ENCODE assay signal across 8 cellular contexts in genomic region chr7:47763063-47763974, GRCh38.
DNase-seq lines count a peak whose midpoint lies in the region; ATAC-seq lines count a peak whose summit lies in the region.

No MANE protein-coding gene starts in this region.

- intact Hi-C loops in activated CD4-positive, alpha-beta T cell treated with anti-CD3 and anti-CD28 coated beads, Interleukin-2, amount 10 ng/mL, durations not matched to agents 24 days and 14 days (cut with micrococcal nuclease), result no loop called here

- DNase-seq in AG08395 (ENCODE audit: low spot score) (peak; percentile 86), HS-5 (ENCODE audit: low read depth) (peak; percentile 94), SW480 (ENCODE audit: low spot score) (peak; percentile 95), left kidney (ENCODE audit: low read depth, low spot score) (peak; percentile 78), NCI-H187 (lab: John Stamatoyannopoulos, UW) (no peak), immature natural killer cell (no peak)
- DNase-seq in activated CD4-positive, alpha-beta T cell treated with anti-CD3 and anti-CD28 coated beads, Interleukin-2, amount 10 ng/mL, durations not matched to agents 24 days and 14 days, result no peak

- no peaks in the 10 kb centered on the region for H3K4me1 Mint-ChIP-seq in activated CD4-positive, alpha-beta T cell treated with anti-CD3 and anti-CD28 coated beads, Interleukin-2, amount 10 ng/mL, durations not matched to agents 24 days and 14 days
- H3K4me1 Mint-ChIP-seq in immature natural killer cell, result no peaks in the 10 kb centered on the region

- no peaks in the 10 kb centered on the region for H3K36me3 Mint-ChIP-seq in activated CD4-positive, alpha-beta T cell treated with anti-CD3 and anti-CD28 coated beads, Interleukin-2, amount 10 ng/mL, durations not matched to agents 24 days and 14 days (ENCODE audit: low read depth)
- no peaks in the 10 kb centered on the region for H3K36me3 Mint-ChIP-seq in immature natural killer cell

- H3K27ac Mint-ChIP-seq in activated CD4-positive, alpha-beta T cell treated with anti-CD3 and anti-CD28 coated beads, Interleukin-2, amount 10 ng/mL, durations not matched to agents 24 days and 14 days, result no peak overlapping the region
- H3K27ac Mint-ChIP-seq in immature natural killer cell, result no peak overlapping the region

- H3K9me3 Mint-ChIP-seq in activated CD4-positive, alpha-beta T cell treated with anti-CD3 and anti-CD28 coated beads, Interleukin-2, amount 10 ng/mL, durations not matched to agents 24 days and 14 days, result no peaks in the 10 kb centered on the region
- H3K9me3 Mint-ChIP-seq in immature natural killer cell, result no peaks in the 10 kb centered on the region

- H3K27me3 Mint-ChIP-seq in activated CD4-positive, alpha-beta T cell treated with anti-CD3 and anti-CD28 coated beads, Interleukin-2, amount 10 ng/mL, durations not matched to agents 24 days and 14 days, result no peaks in the 10 kb centered on the region
- H3K27me3 Mint-ChIP-seq in immature natural killer cell (ENCODE audit: low read depth in 3 of 3), result peaks cover 1 to 5% (median 4%) of the 10 kb centered on the region in 3 donors

- no peak for ATAC-seq in HG02642 (IDR thresholded peaks at IDR 0.05; ENCODE audit: poor library complexity, unreplicated experiment)

- H3K4me3 Mint-ChIP-seq in activated CD4-positive, alpha-beta T cell treated with anti-CD3 and anti-CD28 coated beads, Interleukin-2, amount 10 ng/mL, durations not matched to agents 24 days and 14 days, result no peak overlapping the region
- H3K4me3 Mint-ChIP-seq in immature natural killer cell, result no peak overlapping the region

Comparison
In these comparisons a context has a peak if more than half of its experiments do, and no peak if none do; other contexts are left out.
1. DNase-seq: peak in AG08395 (single experiment), HS-5 (single experiment), SW480 (single experiment) and left kidney (single experiment); none in NCI-H187 (0 of 2), activated CD4-positive, alpha-beta T cell treated with anti-CD3 and anti-CD28 coated beads, Interleukin-2, amount 10 ng/mL, durations not matched to agents 24 days and 14 days (single experiment) and immature natural killer cell (0 of 3).